Comparison of ENCODE assay signal across 10 cellular contexts in genomic region chr3:140753865-140754754, GRCh38.
DNase-seq lines count a peak whose midpoint lies in the region; ATAC-seq and TF ChIP-seq lines count a peak whose summit lies in the region.
"Had no signal": no experiment of that assay in that cellular context is flagged by ENCODE, and none has a peak within 500 bp of the region (broad histone marks: within the 10 kb centered on the region; RNA-seq: fewer than 3 reads in every experiment).

No MANE protein-coding gene starts in this region.

- peaks cover 10% of the 10 kb centered on the region for H3K27me3 Mint-ChIP-seq in activated T-helper 17 cell treated with anti-CD3 and anti-CD28 coated beads, Interleukin-2, amount 50 U/mL, for 72 hours

- H3K4me1 ChIP-seq in tibial nerve = no peaks in the 10 kb centered on the region

- no peak for TF ChIP-seq CTCF in tibial nerve (IDR thresholded peaks at IDR 0.05)

- H3K27ac ChIP-seq in epithelial cell of prostate (no peak overlapping the region), tibial nerve (no peak overlapping the region)

- DNase-seq in epithelial cell of prostate (ENCODE audit: low read depth, low spot score) (peak; percentile 83), NCI-H1694 (lab: John Stamatoyannopoulos, UW) (no peak), tibial nerve (ENCODE audit: low spot score in 2 of 2) (no peak), DMS114 treated with DMSO at 0.1 percent for 48 hours (lab: John Stamatoyannopoulos, UW; ENCODE audit: unreplicated experiment) (no peak)

- no peak overlapping the region for H3K27ac Mint-ChIP-seq in activated T-helper 17 cell treated with anti-CD3 and anti-CD28 coated beads, Interleukin-2, amount 50 U/mL, for 72 hours
- H3K27ac Mint-ChIP-seq: activated naive CD4-positive, alpha-beta T cell treated with anti-CD3 and anti-CD28 coated beads, Interleukin-2, amount 50 U/mL, for 24 hours; mesothelial cell of epicardium had no signal

- no peaks in the 10 kb centered on the region for H3K36me3 ChIP-seq in tibial nerve

- 78 to 81% methylated on average over 4 of the region's 4 CpGs for WGBS in tibial nerve, 2 donors

- TF ChIP-seq POLR2A in tibial nerve (IDR thresholded peaks at IDR 0.05) = no peak

- H3K4me3 ChIP-seq in tibial nerve = no peak overlapping the region

- H3K4me3 Mint-ChIP-seq in activated T-helper 17 cell treated with anti-CD3 and anti-CD28 coated beads, Interleukin-2, amount 50 U/mL, for 72 hours = no peak overlapping the region
- H3K4me3 Mint-ChIP-seq: activated naive CD4-positive, alpha-beta T cell treated with anti-CD3 and anti-CD28 coated beads, Interleukin-2, amount 50 U/mL, for 24 hours; mesothelial cell of epicardium had no signal

- no peak for TF ChIP-seq EP300 in tibial nerve (IDR thresholded peaks at IDR 0.05)

- no peaks in the 10 kb centered on the region for H3K36me3 Mint-ChIP-seq in activated T-helper 17 cell treated with anti-CD3 and anti-CD28 coated beads, Interleukin-2, amount 50 U/mL, for 72 hours (ENCODE audit: low read depth)
- H3K36me3 Mint-ChIP-seq: activated naive CD4-positive, alpha-beta T cell treated with anti-CD3 and anti-CD28 coated beads, Interleukin-2, amount 50 U/mL, for 24 hours; mesothelial cell of epicardium had no signal

- no peaks in the 10 kb centered on the region for H3K27me3 ChIP-seq in tibial nerve

- ATAC-seq in GM18520 (IDR thresholded peaks at IDR 0.05; ENCODE audit: unreplicated experiment) (peak; percentile 70), GM21619 (IDR thresholded peaks at IDR 0.05; ENCODE audit: unreplicated experiment) (peak; percentile 70), HG03520 (IDR thresholded peaks at IDR 0.05; ENCODE audit: unreplicated experiment) (peak; percentile 34)
- no peak for ATAC-seq in activated T-helper 17 cell treated with anti-CD3 and anti-CD28 coated beads, Interleukin-2, amount 50 U/mL, for 72 hours (replicated peaks)

- H3K9me3 Mint-ChIP-seq in activated T-helper 17 cell treated with anti-CD3 and anti-CD28 coated beads, Interleukin-2, amount 50 U/mL, for 72 hours = no peaks in the 10 kb centered on the region
- H3K9me3 Mint-ChIP-seq: activated naive CD4-positive, alpha-beta T cell treated with anti-CD3 and anti-CD28 coated beads, Interleukin-2, amount 50 U/mL, for 24 hours; mesothelial cell of epicardium had no signal

- no peaks in the 10 kb centered on the region for H3K9me3 ChIP-seq in tibial nerve

- H3K4me1 Mint-ChIP-seq in activated T-helper 17 cell treated with anti-CD3 and anti-CD28 coated beads, Interleukin-2, amount 50 U/mL, for 72 hours = no peaks in the 10 kb centered on the region
- H3K4me1 Mint-ChIP-seq: activated naive CD4-positive, alpha-beta T cell treated with anti-CD3 and anti-CD28 coated beads, Interleukin-2, amount 50 U/mL, for 24 hours had no signal
